Comparison of ENCODE assay signal across 6 cellular contexts in the genomic region with DNA sequence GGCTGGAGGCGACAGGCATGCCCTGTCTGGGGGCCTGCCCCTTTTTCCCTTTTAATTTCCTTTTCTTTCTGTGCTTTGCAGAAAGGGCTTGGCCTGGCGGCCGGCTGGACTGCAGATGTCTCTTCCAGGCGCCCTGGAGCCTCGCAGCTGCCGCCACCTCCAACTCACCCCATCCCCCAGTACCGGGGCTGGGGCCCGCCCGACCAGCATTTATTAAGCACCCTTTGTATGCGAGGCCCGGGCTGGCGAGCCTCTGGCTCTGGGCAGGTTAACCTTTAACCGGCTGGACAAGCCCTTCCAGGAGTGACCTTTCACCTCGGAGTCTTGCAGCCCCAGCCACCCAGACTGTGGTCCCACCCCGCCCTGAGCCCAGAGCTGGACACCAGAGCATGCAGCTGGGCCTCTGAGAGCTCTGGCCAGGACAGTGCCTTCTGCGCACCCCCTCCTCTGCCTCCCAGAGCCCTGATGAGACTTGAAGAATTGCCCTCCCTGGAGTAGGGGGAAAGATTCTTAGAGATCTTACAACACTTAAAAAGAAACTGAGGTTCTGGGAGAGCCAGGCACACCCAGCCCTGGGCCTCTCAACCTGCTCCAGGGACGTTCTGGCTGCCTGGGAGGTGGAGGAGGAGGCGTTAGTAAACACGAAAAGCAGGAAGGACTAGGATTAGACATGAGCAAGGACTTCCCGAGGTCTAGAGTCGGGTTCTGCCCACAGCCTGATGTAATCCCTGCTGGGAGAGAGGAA. TPM values are rescaled to one million over a fixed set of nuclear protein-coding genes. Genes with fewer than 3 reads are reported as not detected.
DNase-seq lines count a peak whose midpoint lies in the region; ATAC-seq and TF ChIP-seq lines count a peak whose summit lies in the region.

No MANE protein-coding gene starts in this region.

- H3K4me3 Mint-ChIP-seq in activated naive CD4-positive, alpha-beta T cell treated with anti-CD3 and anti-CD28 coated beads for 36 hours: peak overlapping the region; percentile 85
- peak overlapping the region; percentile 81 for H3K4me3 Mint-ChIP-seq in progenitor cell of endocrine pancreas (ENCODE audit: low read depth)

- H3K27me3 ChIP-seq in dorsolateral prefrontal cortex: no peaks in the 10 kb centered on the region

- peak overlapping the region; percentile 28 to 81 (median 56) for H3K4me3 ChIP-seq in dorsolateral prefrontal cortex

- no peak for ATAC-seq in GM21381 (IDR thresholded peaks at IDR 0.05; ENCODE audit: unreplicated experiment)

- H3K36me3 Mint-ChIP-seq in activated naive CD4-positive, alpha-beta T cell treated with anti-CD3 and anti-CD28 coated beads for 36 hours (ENCODE audit: low read depth): no peaks in the 10 kb centered on the region
- no peaks in the 10 kb centered on the region for H3K36me3 Mint-ChIP-seq in progenitor cell of endocrine pancreas (ENCODE audit: insufficient read depth)

- CTCF ChIA-PET in activated naive CD4-positive, alpha-beta T cell treated with anti-CD3 and anti-CD28 coated beads for 36 hours (lab: Charles Lee): no interaction called here

- DNase-seq in activated naive CD4-positive, alpha-beta T cell treated with anti-CD3 and anti-CD28 coated beads for 36 hours: no peak
- no peak for DNase-seq in activated naive CD4-positive, alpha-beta T cell (lab: John Stamatoyannopoulos, UW)
- no peak for DNase-seq in dorsolateral prefrontal cortex
- DNase-seq in progenitor cell of endocrine pancreas (ENCODE audit: low spot score, unreplicated experiment): peak; percentile 33
- no peak for DNase-seq in NCI-H2081 treated with DMSO at 0.1 percent for 48 hours (lab: John Stamatoyannopoulos, UW)

- no peaks in the 10 kb centered on the region for H3K27me3 Mint-ChIP-seq in activated naive CD4-positive, alpha-beta T cell treated with anti-CD3 and anti-CD28 coated beads for 36 hours (ENCODE audit: low read depth)
- no peaks in the 10 kb centered on the region for H3K27me3 Mint-ChIP-seq in progenitor cell of endocrine pancreas

- intact Hi-C loops in activated naive CD4-positive, alpha-beta T cell treated with anti-CD3 and anti-CD28 coated beads for 36 hours (cut with micrococcal nuclease): loop anchor here (1.0 kb wide), 1 partner anchor 20 kb away; a partner anchor contains a TSS
- intact Hi-C loops in dorsolateral prefrontal cortex (cut with DNase I): no loop called here

- peak overlapping the region in 55 of 59 donors; percentile 22 to 91 (median 78) for H3K27ac ChIP-seq in dorsolateral prefrontal cortex

- no peak overlapping the region for H3K27ac Mint-ChIP-seq in activated naive CD4-positive, alpha-beta T cell treated with anti-CD3 and anti-CD28 coated beads for 36 hours
- peak overlapping the region; percentile 99 for H3K27ac Mint-ChIP-seq in progenitor cell of endocrine pancreas

- H3K9me3 Mint-ChIP-seq in activated naive CD4-positive, alpha-beta T cell treated with anti-CD3 and anti-CD28 coated beads for 36 hours: no peaks in the 10 kb centered on the region
- H3K9me3 Mint-ChIP-seq in progenitor cell of endocrine pancreas (ENCODE audit: low read depth): no peaks in the 10 kb centered on the region

- no peak for TF ChIP-seq CTCF in dorsolateral prefrontal cortex (IDR thresholded peaks at IDR 0.05 in 54 of 56, conservative IDR thresholded peaks at IDR 0.05 in 2 of 56; ENCODE audit: low read depth in 1 of 56, partially characterized antibody in 56 of 56)
- no peak for TF ChIP-seq CTCF in progenitor cell of endocrine pancreas (IDR thresholded peaks at IDR 0.05; ENCODE audit: unreplicated experiment)

- peaks cover 4% of the 10 kb centered on the region for H3K4me1 Mint-ChIP-seq in activated naive CD4-positive, alpha-beta T cell treated with anti-CD3 and anti-CD28 coated beads for 36 hours (ENCODE audit: low read depth)
- H3K4me1 Mint-ChIP-seq in progenitor cell of endocrine pancreas (ENCODE audit: low read depth): peaks cover 34% of the 10 kb centered on the region

RNA-seq across cellular contexts. Expression of a gene that starts 1.1 kb away (rescaled TPM):
- 1 to 10 TPM; 5.3 to 6.0 TPM for total RNA-seq in activated naive CD4-positive, alpha-beta T cell treated with anti-CD3 and anti-CD28 coated beads for 36 hours
- total RNA-seq in dorsolateral prefrontal cortex: 10 to 100 TPM; 15.4 to 52.5 (median 27.8) TPM
- total RNA-seq in progenitor cell of endocrine pancreas: 134 and 150 TPM in 2 replicates

RNA-seq across cellular contexts. Expression of a gene that starts 17.7 kb away (rescaled TPM):
- total RNA-seq in activated naive CD4-positive, alpha-beta T cell treated with anti-CD3 and anti-CD28 coated beads for 36 hours: under 1 TPM in 1 of 2 experiments, not detected in 1; 0.20 TPM
- 10 to 100 TPM in 1 of 120 experiments, 1 to 10 TPM in 117, under 1 TPM in 2; 0.90 to 10.9 (median 3.4) TPM for total RNA-seq in dorsolateral prefrontal cortex
- total RNA-seq in progenitor cell of endocrine pancreas: 0.38 and 0.51 TPM in 2 replicates

RNA-seq across cellular contexts. Expression of a gene that starts 20.4 kb away (rescaled TPM):
- total RNA-seq in activated naive CD4-positive, alpha-beta T cell treated with anti-CD3 and anti-CD28 coated beads for 36 hours: 100 to 1,000 TPM; 108 to 109 TPM
- total RNA-seq in dorsolateral prefrontal cortex: 100 to 1,000 TPM in 110 of 120 experiments, 10 to 100 TPM in 10; 78.2 to 165 (median 122) TPM
- total RNA-seq in progenitor cell of endocrine pancreas: 93.4 and 113 TPM in 2 replicates

RNA-seq across cellular contexts. Expression of a gene that starts 20.8 kb away (rescaled TPM):
- total RNA-seq in activated naive CD4-positive, alpha-beta T cell treated with anti-CD3 and anti-CD28 coated beads for 36 hours: 1 to 10 TPM; 8.7 to 9.3 TPM
- 10 to 100 TPM; 11.1 to 42.0 (median 24.9) TPM for total RNA-seq in dorsolateral prefrontal cortex
- total RNA-seq in progenitor cell of endocrine pancreas: 20.1 and 21.8 TPM in 2 replicates

RNA-seq across cellular contexts. Expression of a gene that starts 31.7 kb away (rescaled TPM):
- total RNA-seq in activated naive CD4-positive, alpha-beta T cell treated with anti-CD3 and anti-CD28 coated beads for 36 hours: 10 to 100 TPM; 24.7 to 25.3 TPM
- total RNA-seq in dorsolateral prefrontal cortex: 10 to 100 TPM; 27.0 to 54.1 (median 39.3) TPM
- 23.6 and 27.2 TPM in 2 replicates for total RNA-seq in progenitor cell of endocrine pancreas
